In the genomic region with DNA sequence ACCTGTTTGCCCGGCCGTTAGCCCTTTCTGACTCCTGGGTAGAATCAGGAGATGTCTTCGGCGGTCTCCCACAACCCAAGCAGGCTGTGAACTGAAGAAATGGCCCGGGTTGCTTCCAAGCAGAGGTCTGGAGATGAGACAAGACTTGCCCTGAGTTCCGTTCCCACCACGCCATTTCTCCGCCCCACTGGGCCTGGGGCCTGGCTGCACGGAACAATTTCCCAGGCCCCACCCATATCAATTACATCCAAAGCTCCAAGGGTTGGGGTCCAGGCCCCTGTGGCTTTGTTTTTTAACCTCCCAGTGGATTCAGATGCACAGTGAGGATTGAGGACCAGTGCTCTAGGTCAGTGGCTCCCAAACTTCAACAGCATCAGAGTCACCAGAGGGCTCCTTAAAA, we compare ENCODE assay signal across 26 cellular contexts.
"Had no signal": no experiment of that assay in that cellular context is flagged by ENCODE, and none has a peak within 500 bp of the region (broad histone marks: within the 10 kb centered on the region; RNA-seq: fewer than 3 reads in every experiment).

No MANE protein-coding gene starts in this region.

- H3K4me3 ChIP-seq: stomach, suprapubic skin, testis, thoracic aorta, thyroid gland, tibial artery, tibial nerve, transverse colon, upper lobe of left lung, upper lobe of right lung, uterus, vagina had no signal

- H3K27ac ChIP-seq: stomach, suprapubic skin, testis, thoracic aorta, thyroid gland, tibial artery, tibial nerve, transverse colon, upper lobe of left lung, upper lobe of right lung, uterus, vagina had no signal

- H3K27me3 ChIP-seq: stomach, suprapubic skin, testis, thyroid gland, tibial artery, tibial nerve, transverse colon, upper lobe of left lung, upper lobe of right lung, uterus, vagina had no signal

- ATAC-seq: stimulated activated effector memory CD8-positive, alpha-beta T cell treated with anti-CD3 and anti-CD28 coated beads, Interleukin-12 subunit alpha, Interleukin-12 subunit beta, amount 100 ng/mL, for 72 hours; stimulated activated memory B cell treated with anti-CD40 and anti-IgM and Interleukin-4, amounts not matched to agents 10 μg/mL and 1 μg/mL and 100 μg/mL, for 72 hours; stimulated activated naive B cell treated with anti-CD40 and anti-IgM and Interleukin-4, amounts not matched to agents 10 μg/mL and 1 μg/mL and 100 μg/mL, for 72 hours; stimulated activated naive CD8-positive, alpha-beta T cell treated with anti-CD3 and anti-CD28 coated beads, Interleukin-15, amount 100 ng/mL, for 72 hours; stimulated activated naive CD8-positive, alpha-beta T cell treated with anti-CD3 and anti-CD28 coated beads, Interleukin-15, Interleukin-2, amounts not matched to agents 100 U/mL and 50 U/mL, for 24 hours; upper lobe of right lung had no signal

- H3K4me1 ChIP-seq: suprapubic skin, testis, upper lobe of right lung, uterus, vagina had no signal

- H3K36me3 ChIP-seq: stomach, suprapubic skin, thoracic aorta, thyroid gland, tibial artery, tibial nerve, transverse colon, upper lobe of left lung, upper lobe of right lung, uterus, vagina had no signal

- DNase-seq: stimulated activated CD4-positive, alpha-beta T cell treated with anti-CD3 and anti-CD28 coated beads, Interleukin-2, amount 100 ng/mL, for 48 hours; stimulated activated CD4-positive, alpha-beta T cell treated with anti-CD3 and anti-CD28 coated beads, Interleukin-4, amount 100 ng/mL, for 1 hour; stimulated activated CD4-positive, alpha-beta T cell treated with anti-CD3 and anti-CD28 coated beads, Interleukin-4, amount 100 ng/mL, for 24 hours; stimulated activated CD4-positive, alpha-beta T cell treated with anti-CD3 and anti-CD28 coated beads, Interleukin-4, amount 100 ng/mL, for 4 hours; stimulated activated CD8-positive, alpha-beta memory T cell treated with anti-CD3 and anti-CD28 coated beads, Interleukin-4, amount 100 ng/mL, for 48 hours; stimulated activated naive B cell treated with anti-CD40 and anti-IgM and Interleukin-4, amounts not matched to agents 10 μg/mL and 1 μg/mL and 100 μg/mL, for 72 hours; stimulated activated naive CD4-positive, alpha-beta T cell; stimulated activated naive CD4-positive, alpha-beta T cell treated with Interleukin-2 at 50 U/mL for 16 hours; stimulated activated naive CD8-positive, alpha-beta T cell treated with anti-CD3 and anti-CD28 coated beads, Interleukin-15, amount 100 ng/mL, for 72 hours; stimulated activated naive CD8-positive, alpha-beta T cell treated with anti-CD3 and anti-CD28 coated beads, Interleukin-15, Interleukin-2, amounts not matched to agents 100 U/mL and 50 U/mL, for 24 hours; stomach; testis; thyroid gland; tibial artery; transverse colon; trophoblast cell; upper lobe of right lung; uterus had no signal

- H3K9me3 ChIP-seq: suprapubic skin, testis, thoracic aorta, thyroid gland, transverse colon, upper lobe of right lung, uterus, vagina had no signal

- FAIRE-seq: urothelium cell line had no signal
